Comparison of ENCODE assay signal across 10 cellular contexts in genomic region chr9:38380230-38380871, GRCh38. TPM values are rescaled to one million over a fixed set of nuclear protein-coding genes. Genes with fewer than 3 reads are reported as not detected.
A peak's percentile ranks its signal among the peaks of the same experiment; 100 is the strongest.
DNase-seq lines count a peak whose midpoint lies in the region; ATAC-seq, FAIRE-seq and TF ChIP-seq lines count a peak whose summit lies in the region.
"Had no signal": no experiment of that assay in that cellular context is flagged by ENCODE, and none has a peak within 500 bp of the region (broad histone marks: within the 10 kb centered on the region; RNA-seq: fewer than 3 reads in every experiment).

No MANE protein-coding gene starts in this region.

- no peak for ATAC-seq in GM18870 (IDR thresholded peaks at IDR 0.05; ENCODE audit: unreplicated experiment)

- H2BK15ac ChIP-seq in H1 (ENCODE audit: low read length) = no peak overlapping the region

- no peak overlapping the region for H3K23ac ChIP-seq in H1 (ENCODE audit: insufficient read length)
- no peak overlapping the region for H3K23ac ChIP-seq in trophoblast cell (ENCODE audit: low read length)

- H3K4ac ChIP-seq in H1 (replicated peaks; ENCODE audit: insufficient read length, low read depth, low read length) (no peak overlapping the region), trophoblast cell (ENCODE audit: low read depth, low read length) (no peak overlapping the region)

- TF ChIP-seq POLR2A in H1 (IDR thresholded peaks at IDR 0.05; ENCODE audit: control extremely low read depth in 1 of 2, low read depth in 2 of 2, low read length in 2 of 2) = no peak

- H3K9me3 ChIP-seq in H1 (ENCODE audit: insufficient read depth in 2 of 2, low read depth in 1 of 2, low read length in 1 of 2) (no peaks in the 10 kb centered on the region; a peak in 1 of 4 replicates), trophoblast cell (ENCODE audit: insufficient read depth, low read depth, low read length) (peaks cover 4% of the 10 kb centered on the region)

- peak in 1 of 3 experiments; percentile 24; a peak in 1 of 4 replicates for TF ChIP-seq CTCF in H1 (IDR thresholded peaks at IDR 0.05; ENCODE audit: control extremely low read depth in 1 of 3, insufficient read depth in 1 of 3, low read depth in 1 of 3, low read length in 3 of 3)

- H2AFZ ChIP-seq in H1 (ENCODE audit: low read length) = no peak overlapping the region
- H2AFZ ChIP-seq in trophoblast cell (ENCODE audit: insufficient read depth, low read length, poor library complexity) = no peak overlapping the region

- no peak overlapping the region for H2BK20ac ChIP-seq in H1 (ENCODE audit: low read length)

- H2AK5ac ChIP-seq in H1 (ENCODE audit: low read depth, low read length) = no peak overlapping the region
- H2AK5ac ChIP-seq in trophoblast cell (ENCODE audit: low read length) = no peak overlapping the region

- H4K12ac ChIP-seq in trophoblast cell (ENCODE audit: low read depth, low read length) = no peak overlapping the region

- DNase-seq in HCEC 1CT = peak; percentile 55
- DNase-seq in NCI-H2107 treated with DMSO at 0.1 percent for 48 hours (lab: John Stamatoyannopoulos, UW; ENCODE audit: unreplicated experiment) = peak; percentile 72
- no peak for DNase-seq in H1 (ENCODE audit: low read depth in 1 of 2, low spot score in 2 of 2)
- no peak for DNase-seq in trophoblast cell
- DNase-seq in hypothalamus (lab: John Stamatoyannopoulos, UW) = no peak
- no peak for DNase-seq in UCSD-AML1 (lab: John Stamatoyannopoulos, UW; ENCODE audit: unreplicated experiment)
- DNase-seq: activated CD8-positive, alpha-beta memory T cell treated with anti-CD3 and anti-CD28 coated beads, Interleukin-2, amount 50 U/mL, for 48 hours had no signal

- H4K20me1 ChIP-seq in H1 (replicated peaks in 1 of 2; ENCODE audit: control insufficient read depth in 1 of 2, insufficient read depth in 2 of 2, low read length in 2 of 2) = no peaks in the 10 kb centered on the region

- no peak overlapping the region for H4K5ac ChIP-seq in H1 (ENCODE audit: insufficient read length, low read depth, low read length)

- H4K91ac ChIP-seq in H1 (replicated peaks; ENCODE audit: insufficient read length, low read length) (peak overlapping the region; percentile 15), trophoblast cell (ENCODE audit: low read depth, low read length) (no peak overlapping the region)

- peaks cover 8 to 17% (median 13%) of the 10 kb centered on the region in 4 experiments for H3K4me1 ChIP-seq in H1 (replicated peaks in 1 of 4; ENCODE audit: control insufficient read depth in 3 of 4, insufficient read depth in 4 of 4, low read length in 3 of 4)
- peaks cover 5 to 9% of the 10 kb centered on the region in 2 experiments for H3K4me1 ChIP-seq in trophoblast cell (ENCODE audit: control insufficient read depth in 1 of 2, insufficient read depth in 2 of 2, low read length in 2 of 2)

- TF ChIP-seq EP300 in H1 (IDR thresholded peaks at IDR 0.05; ENCODE audit: borderline replicate concordance in 1 of 2, low read depth in 2 of 2, low read length in 2 of 2) = no peak

- no peak overlapping the region for H2BK120ac ChIP-seq in H1 (replicated peaks; ENCODE audit: low read depth, low read length)
- H2BK120ac ChIP-seq in trophoblast cell (ENCODE audit: insufficient read depth, low read length, poor library complexity) = no peak overlapping the region

- no peaks in the 10 kb centered on the region for H3K36me3 ChIP-seq in H1 (ENCODE audit: control insufficient read depth in 2 of 4, insufficient read depth in 4 of 4, low read length in 3 of 4)
- H3K36me3 ChIP-seq in trophoblast cell (ENCODE audit: control insufficient read depth in 1 of 2, insufficient read depth in 2 of 2, low read length in 2 of 2) = no peaks in the 10 kb centered on the region

- H4K8ac ChIP-seq in H1 (ENCODE audit: extremely low read depth, insufficient read depth, low read length) (no peak overlapping the region), trophoblast cell (ENCODE audit: low read depth, low read length) (no peak overlapping the region)

- POLR2A ChIA-PET in H1 (lab: Charles Lee; ENCODE audit: partially characterized antibody) = interaction anchor here (1.0 kb wide), 1 partner anchor 37 kb away, joined by 3 read pairs; no protein-coding TSS in a partner anchor

- no peaks in the 10 kb centered on the region for H3K23me2 ChIP-seq in H1 (ENCODE audit: low read depth, low read length)

- H3K18ac ChIP-seq in H1 (ENCODE audit: extremely low read depth, low read length) (no peak overlapping the region), trophoblast cell (ENCODE audit: low read length) (no peak overlapping the region)

- H3K79me2 ChIP-seq in H1 (ENCODE audit: control insufficient read depth in 1 of 2, insufficient read depth in 2 of 2, low read length in 2 of 2) = no peaks in the 10 kb centered on the region
- no peaks in the 10 kb centered on the region for H3K79me2 ChIP-seq in trophoblast cell (ENCODE audit: control insufficient read depth, insufficient read depth, low read length, poor library complexity)

- no peak overlapping the region for H2BK5ac ChIP-seq in H1 (ENCODE audit: low read depth, low read length)
- H2BK5ac ChIP-seq in trophoblast cell (ENCODE audit: low read depth, low read length, poor library complexity) = no peak overlapping the region

- H3K4me2 ChIP-seq in H1 (ENCODE audit: insufficient read depth in 1 of 2, low read depth in 2 of 2, low read length in 2 of 2) (peak overlapping the region; percentile 42 to 49; a peak in 3 of 4 replicates), trophoblast cell (ENCODE audit: low read length) (no peak overlapping the region)

- H3K79me1 ChIP-seq in H1 (ENCODE audit: low read depth, low read length) = no peaks in the 10 kb centered on the region
- peaks cover 15% of the 10 kb centered on the region for H3K79me1 ChIP-seq in trophoblast cell (ENCODE audit: low read length)

- no peak overlapping the region for H3K56ac ChIP-seq in H1 (replicated peaks; ENCODE audit: insufficient read length, low read depth, low read length)

- CTCF ChIA-PET in H1 (lab: Charles Lee; ENCODE audit: partially characterized antibody) = no interaction called here

- peak; percentile 19 to 36; a peak in 1 of 4 replicates for TF ChIP-seq RAD21 in H1 (IDR thresholded peaks at IDR 0.05 in 1 of 2, conservative IDR thresholded peaks at IDR 0.05 in 1 of 2; ENCODE audit: low read depth in 2 of 2, low read length in 2 of 2)

- 51% methylated on average over 6 of the region's 6 CpGs; no CpG with 5 or more reads in 1 of the 2 experiments for WGBS in H1 (ENCODE audit: extremely low coverage in 1 of 2, insufficient coverage in 1 of 2, insufficient read length in 1 of 2, insufficient replicate concordance in 2 of 2, low coverage in 1 of 2, low lambda C conversion rate in 2 of 2, missing lambda C conversion rate in 1 of 2), 2 experiments
- no CpG with 5 or more reads among the region's 6 CpGs for WGBS in trophoblast cell (ENCODE audit: extremely low coverage, insufficient coverage, insufficient read length)

- H3K4me3 ChIP-seq in H1 (ENCODE audit: extremely low read depth in 1 of 4, insufficient read depth in 2 of 4, low read depth in 3 of 4, low read length in 4 of 4) (peak overlapping the region in 1 of 4 experiments; percentile 3; a peak in 2 of 8 replicates), trophoblast cell (ENCODE audit: low read depth, low read length) (no peak overlapping the region)
- H3K4me3 ChIP-seq: lung had no signal

- peaks cover 5 to 25% (median 23%) of the 10 kb centered on the region in 4 experiments for H3K27me3 ChIP-seq in H1 (replicated peaks in 1 of 4; ENCODE audit: control insufficient read depth in 3 of 4, extremely low read depth in 1 of 4, insufficient read depth in 3 of 4, low read length in 3 of 4)
- H3K27me3 ChIP-seq in trophoblast cell (ENCODE audit: insufficient read depth, low read length) = no peaks in the 10 kb centered on the region

- H3K14ac ChIP-seq in H1 (ENCODE audit: insufficient read length) (no peak overlapping the region), trophoblast cell (ENCODE audit: low read length) (no peak overlapping the region)

- H3K9ac ChIP-seq in H1 (replicated peaks in 1 of 4; ENCODE audit: extremely low read depth in 1 of 4, low read depth in 3 of 4, low read length in 3 of 4) (no peak overlapping the region), trophoblast cell (ENCODE audit: low read length) (peak overlapping the region; percentile 29)

- FAIRE-seq in H1 (lab: Jason Lieb, UNC) = no peak

- H2BK12ac ChIP-seq in H1 (ENCODE audit: low read depth, low read length) (peak overlapping the region; percentile 5; the same call in 1 of the 2 replicates), trophoblast cell (ENCODE audit: low read length) (no peak overlapping the region)

- H3K27ac ChIP-seq in H1 (ENCODE audit: low read depth, low read length) = no peak overlapping the region
- H3K27ac ChIP-seq in trophoblast cell (ENCODE audit: low read depth, low read length) = no peak overlapping the region

TF ChIP-seq in H1, 55 proteins besides CTCF, POLR2A, EP300 and RAD21:
- TF ChIP-seq EZH2 (IDR thresholded peaks at IDR 0.05; ENCODE audit: low read depth, low read length, severe bottlenecking) (no peak), TAF7 (optimal IDR thresholded peaks at IDR 0.05; ENCODE audit: borderline replicate concordance, low read depth, low read length) (no peak), NRF1 (IDR thresholded peaks at IDR 0.05; ENCODE audit: low read depth, low read length) (no peak)

RNA-seq across cellular contexts. Expression of gene ALDH1B1, which starts 12.2 kb away (rescaled TPM):
- total RNA-seq in H1 (2021; fragmentation: NEBNext Ultra II Directional; extraction: Animal tissue kit (Norgen Biotek cat#: 25700)) = 78.5 and 78.7 TPM in 2 replicates
- 41.6 and 52.4 TPM in 2 replicates for polyA plus RNA-seq in H1 (2011; rRNA removed)
- 53.9 TPM for polyA plus RNA-seq in H1 (2011; cell fraction: cytosol; rRNA removed)
- polyA plus RNA-seq in H1 (2011; cell fraction: nucleus; rRNA removed) = 44.8 TPM
- polyA plus RNA-seq in H1 (2012, experiment 1 of 2) = 51.5 to 64.7 TPM (median 54.2 TPM) in 4 replicates
- 34.2 TPM for polyA plus RNA-seq in H1 (2012, experiment 2 of 2)
- 37.2 TPM for polyA plus RNA-seq in H1 (2013, experiment 1 of 2)
- polyA plus RNA-seq in H1 (2013, experiment 2 of 2) = 38.1 TPM
- polyA minus RNA-seq in H1 (2011; rRNA and poly(A)+ RNA removed) = 84.4 and 92.7 TPM in 2 replicates
- polyA minus RNA-seq in H1 (2011; cell fraction: cytosol; rRNA and poly(A)+ RNA removed) = 56.1 TPM
- polyA minus RNA-seq in H1 (2011; cell fraction: nucleus; rRNA and poly(A)+ RNA removed) = 29.8 TPM
- polyA plus RNA-seq in trophoblast cell (2013) = 9.2 and 9.6 TPM in 2 replicates

RNA-seq across cellular contexts. Expression of gene IGFBPL1, which starts 43.9 kb away (rescaled TPM):
- total RNA-seq in H1 (2021; fragmentation: NEBNext Ultra II Directional; extraction: Animal tissue kit (Norgen Biotek cat#: 25700)) = 33.8 and 36.6 TPM in 2 replicates
- 30.9 and 31.3 TPM in 2 replicates for polyA plus RNA-seq in H1 (2011; rRNA removed)
- polyA plus RNA-seq in H1 (2011; cell fraction: cytosol; rRNA removed) = 42.2 TPM
- polyA plus RNA-seq in H1 (2011; cell fraction: nucleus; rRNA removed) = 23.0 TPM
- polyA plus RNA-seq in H1 (2012, experiment 1 of 2) = 36.6 to 43.7 TPM (median 39.6 TPM) in 4 replicates
- 20.7 TPM for polyA plus RNA-seq in H1 (2012, experiment 2 of 2)
- polyA plus RNA-seq in H1 (2013, experiment 1 of 2) = 21.9 TPM
- 22.9 TPM for polyA plus RNA-seq in H1 (2013, experiment 2 of 2)
- polyA minus RNA-seq in H1 (2011; rRNA and poly(A)+ RNA removed) = 43.9 and 44.9 TPM in 2 replicates
- 66.6 TPM for polyA minus RNA-seq in H1 (2011; cell fraction: cytosol; rRNA and poly(A)+ RNA removed)
- 31.0 TPM for polyA minus RNA-seq in H1 (2011; cell fraction: nucleus; rRNA and poly(A)+ RNA removed)
- polyA plus RNA-seq in trophoblast cell (2013) = 12.2 and 15.6 TPM in 2 replicates
- total RNA-seq: subcutaneous adipose tissue had no signal

Comparison
In these comparisons a context has a peak if more than half of its experiments do, and no peak if none do; other contexts are left out.
1. DNase-seq: peak in HCEC 1CT (single experiment) and NCI-H2107 treated with DMSO at 0.1 percent for 48 hours (single experiment); none in H1 (0 of 2), trophoblast cell (0 of 2), hypothalamus (0 of 51) and UCSD-AML1 (single experiment).